In the genomic region with DNA sequence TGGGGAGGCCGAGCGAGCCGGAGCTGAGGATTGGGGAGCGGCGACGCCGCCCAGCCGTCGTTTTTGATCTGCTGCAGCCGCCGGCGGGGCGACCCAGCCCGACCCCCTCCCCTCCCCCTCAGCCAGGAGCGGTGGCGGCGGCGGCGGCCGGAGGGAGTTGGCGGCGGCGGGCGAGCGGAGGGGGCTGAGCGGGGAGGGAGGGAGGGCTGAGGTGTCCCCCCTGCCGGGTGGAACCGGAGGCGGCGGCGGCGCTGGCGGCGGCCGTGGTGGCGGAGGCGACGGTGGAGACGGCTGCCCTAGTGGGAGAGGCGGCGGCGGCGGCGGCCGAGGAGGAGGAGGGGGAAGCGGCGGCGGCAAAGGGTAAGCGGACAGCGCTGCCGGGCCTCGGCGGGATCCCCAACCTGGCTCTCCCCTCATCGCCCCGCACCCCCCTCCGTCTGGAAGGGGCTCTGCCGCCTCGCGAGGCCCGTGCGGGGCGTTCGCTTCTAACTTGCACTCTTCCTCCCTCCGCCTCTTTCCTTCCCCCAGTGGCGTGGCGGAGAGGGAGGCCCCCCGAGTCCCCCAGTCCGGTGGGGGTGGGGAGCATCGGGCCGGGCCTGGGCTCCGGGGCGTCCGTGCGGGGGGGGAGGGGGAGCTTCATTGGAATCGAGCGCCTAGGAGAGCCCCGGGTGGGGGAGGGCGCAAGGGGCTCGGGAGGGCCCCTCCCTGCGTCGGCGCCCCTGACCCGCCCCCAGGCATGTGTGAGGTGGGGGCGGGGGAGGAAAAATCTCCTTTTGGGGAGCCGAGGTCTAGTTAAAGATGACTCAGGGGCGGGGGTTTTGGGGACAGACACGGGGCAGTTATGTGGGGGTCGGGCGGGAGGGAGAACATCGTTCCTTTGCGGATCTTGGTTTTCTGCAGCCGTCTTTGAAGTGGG, we compare ENCODE assay signal across 8 cellular contexts. TPM values are rescaled to one million over a fixed set of nuclear protein-coding genes. Genes with fewer than 3 reads are reported as not detected.
DNase-seq lines count a peak whose midpoint lies in the region; ATAC-seq, FAIRE-seq and TF ChIP-seq lines count a peak whose summit lies in the region.

A gene with protein sequence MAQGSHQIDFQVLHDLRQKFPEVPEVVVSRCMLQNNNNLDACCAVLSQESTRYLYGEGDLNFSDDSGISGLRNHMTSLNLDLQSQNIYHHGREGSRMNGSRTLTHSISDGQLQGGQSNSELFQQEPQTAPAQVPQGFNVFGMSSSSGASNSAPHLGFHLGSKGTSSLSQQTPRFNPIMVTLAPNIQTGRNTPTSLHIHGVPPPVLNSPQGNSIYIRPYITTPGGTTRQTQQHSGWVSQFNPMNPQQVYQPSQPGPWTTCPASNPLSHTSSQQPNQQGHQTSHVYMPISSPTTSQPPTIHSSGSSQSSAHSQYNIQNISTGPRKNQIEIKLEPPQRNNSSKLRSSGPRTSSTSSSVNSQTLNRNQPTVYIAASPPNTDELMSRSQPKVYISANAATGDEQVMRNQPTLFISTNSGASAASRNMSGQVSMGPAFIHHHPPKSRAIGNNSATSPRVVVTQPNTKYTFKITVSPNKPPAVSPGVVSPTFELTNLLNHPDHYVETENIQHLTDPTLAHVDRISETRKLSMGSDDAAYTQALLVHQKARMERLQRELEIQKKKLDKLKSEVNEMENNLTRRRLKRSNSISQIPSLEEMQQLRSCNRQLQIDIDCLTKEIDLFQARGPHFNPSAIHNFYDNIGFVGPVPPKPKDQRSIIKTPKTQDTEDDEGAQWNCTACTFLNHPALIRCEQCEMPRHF (plus strand): TSS at position 57 of the 916 bp plus-strand sequence. CDS start 52,286 bp downstream, outside the sequence.

- peak within 1 kb of the TSS; percentile 95 for H3K4me3 ChIP-seq in GM12864 (ENCODE audit: low read depth, low read length)
- peak within 1 kb of the TSS; percentile 62 to 93 (median 80) for H3K4me3 ChIP-seq in H1 (ENCODE audit: extremely low read depth in 1 of 4, insufficient read depth in 2 of 4, low read depth in 3 of 4, low read length in 4 of 4)
- H3K4me3 ChIP-seq in mucosa of descending colon = peak within 1 kb of the TSS; percentile 83

- H4K8ac ChIP-seq in H1 (ENCODE audit: extremely low read depth, insufficient read depth, low read length) = peak within 1 kb of the TSS; percentile 97

- TF ChIP-seq RAD21 in H1 (IDR thresholded peaks at IDR 0.05 in 1 of 2, conservative IDR thresholded peaks at IDR 0.05 in 1 of 2; ENCODE audit: low read depth in 2 of 2, low read length in 2 of 2) = no peak

- no peak within 1 kb of the TSS for H2BK120ac ChIP-seq in H1 (replicated peaks; ENCODE audit: low read depth, low read length)

- peak in 1 of 2 experiments; percentile 64; a peak in 2 of 3 replicates for TF ChIP-seq POLR2A in H1 (IDR thresholded peaks at IDR 0.05; ENCODE audit: control extremely low read depth in 1 of 2, low read depth in 2 of 2, low read length in 2 of 2)

- FAIRE-seq in H1 (lab: Jason Lieb, UNC) = no peak

- peak; percentile 69 for ATAC-seq in mucosa of descending colon

- peak within 1 kb of the TSS; percentile 82 for H3K18ac ChIP-seq in H1 (ENCODE audit: extremely low read depth, low read length)

- H3K56ac ChIP-seq in H1 (replicated peaks; ENCODE audit: insufficient read length, low read depth, low read length) = peak within 1 kb of the TSS; percentile 77

- peak within 1 kb of the TSS; percentile 95 for H4K5ac ChIP-seq in H1 (ENCODE audit: insufficient read length, low read depth, low read length)

- no peaks in the 10 kb centered on the region for H3K27me3 Mint-ChIP-seq in HFFc6 (ENCODE audit: insufficient read depth)

- H4K20me1 ChIP-seq in H1 (replicated peaks in 1 of 2; ENCODE audit: control insufficient read depth in 1 of 2, insufficient read depth in 2 of 2, low read length in 2 of 2) = peaks cover 3 to 7% of the 10 kb centered on the region in 2 experiments

- H3K4me2 ChIP-seq in H1 (ENCODE audit: insufficient read depth in 1 of 2, low read depth in 2 of 2, low read length in 2 of 2) = peak within 1 kb of the TSS; percentile 84 to 85

- no peaks in the 10 kb centered on the region for H3K27me3 ChIP-seq in H1 (replicated peaks in 1 of 4; ENCODE audit: control insufficient read depth in 3 of 4, extremely low read depth in 1 of 4, insufficient read depth in 3 of 4, low read length in 3 of 4)

- no peak within 1 kb of the TSS for H2BK12ac ChIP-seq in H1 (ENCODE audit: low read depth, low read length)

- H3K27ac Mint-ChIP-seq in HFFc6 = peak within 1 kb of the TSS; percentile 81

- H3K4me3 Mint-ChIP-seq in HFFc6 = peak within 1 kb of the TSS; percentile 94

- peak within 1 kb of the TSS; percentile 84 for H2BK5ac ChIP-seq in H1 (ENCODE audit: low read depth, low read length)

- CTCF ChIA-PET in H1 (lab: Charles Lee; ENCODE audit: partially characterized antibody) = no interaction called here

- TF ChIP-seq EP300 in H1 (IDR thresholded peaks at IDR 0.05; ENCODE audit: borderline replicate concordance in 1 of 2, low read depth in 2 of 2, low read length in 2 of 2) = peak; percentile 1 to 7; a peak in 1 of 3 replicates

- peaks cover 0 to 2% (median 1%) of the 10 kb centered on the region in 4 experiments; a peak in 3 of 7 replicates for H3K4me1 ChIP-seq in H1 (replicated peaks in 1 of 4; ENCODE audit: control insufficient read depth in 3 of 4, insufficient read depth in 4 of 4, low read length in 3 of 4)
- H3K4me1 ChIP-seq in mucosa of descending colon (ENCODE audit: low read depth) = peaks cover 2% of the 10 kb centered on the region

- H4K91ac ChIP-seq in H1 (replicated peaks; ENCODE audit: insufficient read length, low read length) = peak within 1 kb of the TSS; percentile 10

- 2% methylated on average over 8 of the region's 92 CpGs; no CpG with 5 or more reads in 1 of the 2 experiments for WGBS in H1 (ENCODE audit: extremely low coverage in 1 of 2, insufficient coverage in 1 of 2, insufficient read length in 1 of 2, insufficient replicate concordance in 2 of 2, low coverage in 1 of 2, low lambda C conversion rate in 2 of 2, missing lambda C conversion rate in 1 of 2), 2 experiments

- H3K14ac ChIP-seq in H1 (ENCODE audit: insufficient read length) = no peak within 1 kb of the TSS

- no peak for TF ChIP-seq CTCF in GM12864 (IDR thresholded peaks at IDR 0.05; ENCODE audit: low read depth, low read length, missing control alignments)
- TF ChIP-seq CTCF in HFFc6 (IDR thresholded peaks at IDR 0.05) = no peak
- TF ChIP-seq CTCF in H1 (IDR thresholded peaks at IDR 0.05; ENCODE audit: control extremely low read depth in 1 of 3, insufficient read depth in 1 of 3, low read depth in 1 of 3, low read length in 3 of 3) = no peak
- TF ChIP-seq CTCF in mucosa of descending colon (IDR thresholded peaks at IDR 0.05) = no peak

- intact Hi-C loops in mucosa of descending colon (cut with DNase I, micrococcal nuclease) = no loop called here

- H3K36me3 Mint-ChIP-seq in HFFc6 (ENCODE audit: low read depth) = 0 out of 2 replicates have a peak, but pooled peaks cover 3% of the 10 kb centered on the region

- H3K9me3 ChIP-seq in H1 (ENCODE audit: insufficient read depth in 2 of 2, low read depth in 1 of 2, low read length in 1 of 2) = no peaks in the 10 kb centered on the region
- no peaks in the 10 kb centered on the region for H3K9me3 ChIP-seq in mucosa of descending colon

- POLR2A ChIA-PET in H1 (lab: Charles Lee; ENCODE audit: partially characterized antibody) = interaction anchor here (1.0 to 2.7 kb wide), 7 partner anchors 13 to 226 kb away, joined by 3 to 10 read pairs (median 3); no protein-coding TSS in a partner anchor

- H3K23ac ChIP-seq in H1 (ENCODE audit: insufficient read length) = no peak within 1 kb of the TSS

- no peaks in the 10 kb centered on the region for H3K79me1 ChIP-seq in H1 (ENCODE audit: low read depth, low read length)

- no peak within 1 kb of the TSS for H3K4ac ChIP-seq in H1 (replicated peaks; ENCODE audit: insufficient read length, low read depth, low read length)

- H2BK15ac ChIP-seq in H1 (ENCODE audit: low read length) = no peak within 1 kb of the TSS

- H2AFZ ChIP-seq in H1 (ENCODE audit: low read length) = no peak within 1 kb of the TSS; the same call in 1 of the 2 replicates

- H3K4me1 Mint-ChIP-seq in HFFc6 (ENCODE audit: low read depth) = peaks cover 43% of the 10 kb centered on the region

- no peak within 1 kb of the TSS for H2AK5ac ChIP-seq in H1 (ENCODE audit: low read depth, low read length)

- H3K27ac ChIP-seq in H1 (ENCODE audit: low read depth, low read length) = peak within 1 kb of the TSS; percentile 83; the same call in 1 of the 2 replicates

- H3K9me3 Mint-ChIP-seq in HFFc6 = no peaks in the 10 kb centered on the region

- no peak for DNase-seq in GM12864 (ENCODE audit: low read depth)
- no peak for DNase-seq in HFFc6
- peak; percentile 33 for DNase-seq in NCI-H1105 treated with DMSO at 0.1 percent for 48 hours (lab: John Stamatoyannopoulos, UW)
- DNase-seq in activated CD8-positive, alpha-beta memory T cell treated with anti-CD3 and anti-CD28 coated beads for 1 hour (ENCODE audit: extremely low read depth in 1 of 2, low read depth in 1 of 2) = peak; percentile 38 to 56
- DNase-seq in H1 (ENCODE audit: low read depth in 1 of 2, low spot score in 2 of 2) = peak in 1 of 2 experiments; percentile 79
- peak; percentile 60 to 78 (median 69) for DNase-seq in mucosa of descending colon
- DNase-seq in stimulated activated CD8-positive, alpha-beta memory T cell treated with anti-CD3 and anti-CD28 coated beads, Interleukin-2, amount 100 ng/mL, for 1 hour (ENCODE audit: low read depth in 2 of 2) = peak; percentile 52 to 68
- DNase-seq in NCI-H1436 treated with DMSO at 0.1 percent for 48 hours (lab: John Stamatoyannopoulos, UW) = no peak

- H3K79me2 ChIP-seq in H1 (ENCODE audit: control insufficient read depth in 1 of 2, insufficient read depth in 2 of 2, low read length in 2 of 2) = peaks cover 11 to 47% of the 10 kb centered on the region in 2 experiments

- peak within 1 kb of the TSS; percentile 78 to 94 (median 86) for H3K9ac ChIP-seq in H1 (replicated peaks in 1 of 4; ENCODE audit: extremely low read depth in 1 of 4, low read depth in 3 of 4, low read length in 3 of 4)

- H3K23me2 ChIP-seq in H1 (ENCODE audit: low read depth, low read length) = peaks cover 3% of the 10 kb centered on the region; the same call in 1 of the 2 replicates

- H3K36me3 ChIP-seq in H1 (ENCODE audit: control insufficient read depth in 2 of 4, insufficient read depth in 4 of 4, low read length in 3 of 4) = no peaks in the 10 kb centered on the region
- H3K36me3 ChIP-seq in mucosa of descending colon (ENCODE audit: low read depth) = no peaks in the 10 kb centered on the region

- no peak within 1 kb of the TSS for H2BK20ac ChIP-seq in H1 (ENCODE audit: low read length)

RNA-seq across cellular contexts. Expression of the gene that starts here (rescaled TPM):
- 10 to 100 TPM; 37.8 to 50.6 (median 44.5) TPM for total RNA-seq in HFFc6 (2021; fragmentation: NEBNext Ultra II Directional; extraction: Animal tissue kit (Norgen Biotek cat#: 25700))
- 57.4 and 63.0 TPM in 2 replicates for total RNA-seq in H1 (2021; fragmentation: NEBNext Ultra II Directional; extraction: Animal tissue kit (Norgen Biotek cat#: 25700))
- 26.2 and 40.4 TPM in 2 replicates for polyA plus RNA-seq in H1 (2011; rRNA removed)
- polyA plus RNA-seq in H1 (2011; cell fraction: cytosol; rRNA removed) = 30.0 TPM
- 44.3 TPM for polyA plus RNA-seq in H1 (2011; cell fraction: nucleus; rRNA removed)
- polyA plus RNA-seq in H1 (2012, experiment 1 of 2) = 24.6 to 44.7 TPM (median 30.9 TPM) in 4 replicates
- 3.0 TPM for polyA plus RNA-seq in H1 (2012, experiment 2 of 2)
- polyA plus RNA-seq in H1 (2013, experiment 1 of 2) = 59.2 TPM
- 55.5 TPM for polyA plus RNA-seq in H1 (2013, experiment 2 of 2)
- 77.7 and 90.1 TPM in 2 replicates for polyA minus RNA-seq in H1 (2011; rRNA and poly(A)+ RNA removed)
- 39.0 TPM for polyA minus RNA-seq in H1 (2011; cell fraction: cytosol; rRNA and poly(A)+ RNA removed)
- 109 TPM for polyA minus RNA-seq in H1 (2011; cell fraction: nucleus; rRNA and poly(A)+ RNA removed)
- 100 to 1,000 TPM in 1 of 3 donors, 10 to 100 TPM in 2; 57.1 to 124 (median 70.2) TPM for total RNA-seq in mucosa of descending colon

Comparison
In these comparisons a context has a peak if more than half of its experiments do, and no peak if none do; other contexts are left out.
1. DNase-seq: peak in NCI-H1105 treated with DMSO at 0.1 percent for 48 hours (single experiment), activated CD8-positive, alpha-beta memory T cell treated with anti-CD3 and anti-CD28 coated beads for 1 hour (2 of 2), mucosa of descending colon (3 of 3) and stimulated activated CD8-positive, alpha-beta memory T cell treated with anti-CD3 and anti-CD28 coated beads, Interleukin-2, amount 100 ng/mL, for 1 hour (2 of 2); none in GM12864 (single experiment), HFFc6 (single experiment) and NCI-H1436 treated with DMSO at 0.1 percent for 48 hours (single experiment).
2. Peak in every context shown above with its lines, with median percentiles within 50 percentile points of each other: H3K4me3 ChIP-seq.